ENCODE assay signal across 28 cellular contexts in the genomic region with DNA sequence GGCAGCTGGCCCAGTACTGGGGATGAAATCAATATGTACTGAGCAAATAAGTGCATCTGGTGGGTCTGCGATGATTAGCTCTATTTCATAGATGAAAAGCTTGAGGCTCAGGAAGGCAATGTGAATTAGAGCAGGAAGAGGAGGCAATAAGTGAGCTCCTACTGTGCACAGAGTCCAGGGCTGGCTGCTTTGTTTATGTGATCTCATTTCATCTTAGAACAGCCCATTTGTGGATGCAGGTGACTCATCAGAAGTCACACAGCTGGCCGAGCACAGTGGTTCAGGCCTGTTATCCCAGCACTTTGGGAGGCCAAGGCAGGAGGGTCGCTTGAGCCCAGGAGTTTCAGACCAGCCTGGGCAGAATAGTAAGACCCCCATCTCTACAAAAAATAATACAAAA. TPM values are rescaled to one million over a fixed set of nuclear protein-coding genes. Genes with fewer than 3 reads are reported as not detected.
DNase-seq lines count a peak whose midpoint lies in the region; ATAC-seq, FAIRE-seq and TF ChIP-seq lines count a peak whose summit lies in the region.
"Had no signal": no experiment of that assay in that cellular context is flagged by ENCODE, and none has a peak within 500 bp of the region (broad histone marks: within the 10 kb centered on the region; RNA-seq: fewer than 3 reads in every experiment).

No MANE protein-coding gene starts in this region.

- H3K36me3 Mint-ChIP-seq in naive B cell (no peaks in the 10 kb centered on the region), T-cell (no peaks in the 10 kb centered on the region)
- H3K36me3 Mint-ChIP-seq: activated naive CD4-positive, alpha-beta T cell treated with anti-CD3 and anti-CD28 coated beads, Interleukin-2, amount 50 U/mL, for 24 hours had no signal

- no peaks in the 10 kb centered on the region for H3K36me3 ChIP-seq in HCT116 (ENCODE audit: control insufficient read depth in 1 of 2, insufficient read depth in 2 of 2, low read length in 2 of 2)
- H3K36me3 ChIP-seq in K562 (ENCODE audit: control insufficient read depth, insufficient read depth, low read length) = no peaks in the 10 kb centered on the region
- H3K36me3 ChIP-seq in upper lobe of right lung = no peaks in the 10 kb centered on the region
- H3K36me3 ChIP-seq in ascending aorta = no peaks in the 10 kb centered on the region
- H3K36me3 ChIP-seq: stomach had no signal

- no peak for TF ChIP-seq EP300 in K562 (IDR thresholded peaks at IDR 0.05; ENCODE audit: low read length)

- H3K9me3 ChIP-seq in HCT116 (ENCODE audit: control insufficient read depth in 1 of 2, insufficient read depth in 1 of 2, low read depth in 1 of 2, low read length in 2 of 2) (no peaks in the 10 kb centered on the region), K562 (replicated peaks; ENCODE audit: control insufficient read depth, insufficient read depth, low read depth, low read length) (0 out of 2 replicates have a peak, but pooled peaks cover 2% of the 10 kb centered on the region), upper lobe of right lung (no peaks in the 10 kb centered on the region), ascending aorta (no peaks in the 10 kb centered on the region)
- H3K9me3 ChIP-seq: stomach had no signal

- H3K4me3 ChIP-seq in HCT116 (replicated peaks in 1 of 2; ENCODE audit: low read depth in 1 of 2, low read length in 2 of 2) (no peak overlapping the region), K562 (no peak overlapping the region), upper lobe of right lung (no peak overlapping the region), ascending aorta (no peak overlapping the region)
- H3K4me3 ChIP-seq: coronary artery, SK-N-MC, skin epidermis, stomach had no signal

- no peak overlapping the region for H3K27ac ChIP-seq in HCT116 (ENCODE audit: low read depth, low read length)
- H3K27ac ChIP-seq in K562 (ENCODE audit: extremely low read depth, low read depth, low read length) = no peak overlapping the region
- H3K27ac ChIP-seq in upper lobe of right lung = no peak overlapping the region
- H3K27ac ChIP-seq in ascending aorta = no peak overlapping the region
- H3K27ac ChIP-seq: SK-N-MC, skin epidermis, stomach had no signal

- peaks cover 0 to 13% of the 10 kb centered on the region in 2 experiments; a peak in 2 of 4 replicates for H3K4me1 ChIP-seq in HCT116 (ENCODE audit: control insufficient read depth in 1 of 2, insufficient read depth in 2 of 2, low read length in 2 of 2)
- no peaks in the 10 kb centered on the region; a peak in 1 of 5 replicates for H3K4me1 ChIP-seq in K562 (replicated peaks in 1 of 2; ENCODE audit: control insufficient read depth in 2 of 2, insufficient read depth in 2 of 2, low read length in 2 of 2)
- H3K4me1 ChIP-seq in upper lobe of right lung = no peaks in the 10 kb centered on the region
- no peaks in the 10 kb centered on the region for H3K4me1 ChIP-seq in ascending aorta
- H3K4me1 ChIP-seq: stomach had no signal

- H3K79me2 ChIP-seq in HCT116 (ENCODE audit: insufficient read depth, low read length) = no peaks in the 10 kb centered on the region
- H3K79me2 ChIP-seq in K562 (ENCODE audit: control insufficient read depth, insufficient read depth, low read length) = no peaks in the 10 kb centered on the region

- intact Hi-C loops in HCT116 (cut with micrococcal nuclease) (no loop called here), K562 (cut with micrococcal nuclease) (no loop called here), upper lobe of right lung (cut with DNase I) (no loop called here), ascending aorta (cut with DNase I) (no loop called here)

- TF ChIP-seq POLR2A in HCT116 (IDR thresholded peaks at IDR 0.05; ENCODE audit: borderline replicate concordance, extremely low read depth, insufficient read depth, insufficient read length) = no peak
- TF ChIP-seq POLR2A in K562 (conservative IDR thresholded peaks at IDR 0.05) = no peak

- H3K27ac Mint-ChIP-seq in naive B cell (peak overlapping the region in 4 of 6 donors; percentile 12 to 68 (median 30)), T-cell (no peak overlapping the region)
- H3K27ac Mint-ChIP-seq: activated naive CD4-positive, alpha-beta T cell treated with anti-CD3 and anti-CD28 coated beads, Interleukin-2, amount 50 U/mL, for 24 hours; activated T-cell treated with anti-CD3 and anti-CD28 coated beads, Interleukin-2, amount 50 U/mL, for 72 hours; CD4-positive, alpha-beta T cell; nephron had no signal

- H3K4me1 Mint-ChIP-seq in naive B cell (peaks cover 12 to 16% (median 13%) of the 10 kb centered on the region in 3 donors), T-cell (peaks cover 0 to 4% (median 3%) of the 10 kb centered on the region in 3 donors)
- H3K4me1 Mint-ChIP-seq: activated naive CD4-positive, alpha-beta T cell treated with anti-CD3 and anti-CD28 coated beads, Interleukin-2, amount 50 U/mL, for 24 hours; nephron had no signal

- WGBS in K562 (ENCODE audit: insufficient coverage, low coverage, missing lambda C conversion rate) = 0% methylated on average over 3 of the region's 3 CpGs

- POLR2A ChIA-PET in HCT116 (lab: Charles Lee) = interaction anchor here (1.5 kb wide), 2 partner anchors 9 to 11 kb away, joined by 4 read pairs; no protein-coding TSS in a partner anchor
- POLR2A ChIA-PET in K562 (lab: Yijun Ruan, JAX) = interaction anchor here (0.6 kb wide), 1 partner anchor 131 kb away, joined by 3 read pairs; no protein-coding TSS in a partner anchor
- POLR2A ChIA-PET in T-cell (lab: Charles Lee) = no interaction called here

- H2AFZ ChIP-seq in HCT116 (ENCODE audit: low read depth, low read length, poor library complexity, severe bottlenecking) (no peak overlapping the region), K562 (ENCODE audit: low read depth, low read length) (no peak overlapping the region)

- ATAC-seq in HCT116 (peak; percentile 58), K562 (no peak), naive B cell (ENCODE audit: low read depth in 2 of 2) (no peak), T-cell (replicated peaks in 1 of 4) (no peak), upper lobe of right lung (no peak)
- ATAC-seq: activated T-cell treated with anti-CD3 and anti-CD28 coated beads, Interleukin-2, amount 50 U/mL, for 72 hours had no signal

- H3K9ac ChIP-seq in HCT116 (ENCODE audit: low read length) (no peak overlapping the region), K562 (ENCODE audit: insufficient read depth in 1 of 2, low read depth in 2 of 2, low read length in 2 of 2) (no peak overlapping the region)

- BruUV-seq in HCT116 (replicated peaks; lab: Mats Ljungman, UMichigan) (no TSS peak), K562 (replicated peaks; lab: Mats Ljungman, UMichigan) (no TSS peak)

- H3K4me3 Mint-ChIP-seq in naive B cell (no peak overlapping the region), T-cell (no peak overlapping the region)
- H3K4me3 Mint-ChIP-seq: activated naive CD4-positive, alpha-beta T cell treated with anti-CD3 and anti-CD28 coated beads, Interleukin-2, amount 50 U/mL, for 24 hours; activated T-cell treated with anti-CD3 and anti-CD28 coated beads, Interleukin-2, amount 50 U/mL, for 72 hours; CD4-positive, alpha-beta T cell; nephron had no signal

- RAD21 ChIA-PET in HCT116 (lab: Charles Lee; ENCODE audit: low non-redundant PET in 1 of 2, low total read pairs in 2 of 2, uncharacterized antibody in 2 of 2, unreplicated experiment in 2 of 2) = no interaction called here

- peak; percentile 47 for DNase-seq in NCI-H748 (lab: John Stamatoyannopoulos, UW; ENCODE audit: unreplicated experiment)
- DNase-seq in NCI-H748 treated with DMSO at 0.1 percent for 48 hours (lab: John Stamatoyannopoulos, UW) = no peak
- DNase-seq in HCT116 (ENCODE audit: low read depth, low spot score) = no peak
- DNase-seq in K562 (ENCODE audit: extremely low read depth in 1 of 4, low spot score in 3 of 4) = no peak
- DNase-seq in naive B cell = no peak
- DNase-seq in T-cell = no peak
- DNase-seq in upper lobe of right lung = no peak
- DNase-seq in ascending aorta (ENCODE audit: low spot score in 2 of 2) = no peak
- DNase-seq: activated T-cell treated with anti-CD3 and anti-CD28 coated beads, Interleukin-2, amount 50 U/mL, for 72 hours; CD4-positive, alpha-beta T cell; DND-41; foreskin melanocyte; NCI-H524; OCI-M1; posterior cingulate gyrus; stimulated activated CD4-positive, alpha-beta T cell treated with anti-CD3 and anti-CD28 coated beads, Interleukin-2, amount 100 ng/mL, for 48 hours; stomach; T1000 had no signal

- in situ Hi-C loops in K562 (cut with MboI) = no loop called here

- TF ChIP-seq RAD21 in HCT116 (IDR thresholded peaks at IDR 0.05; ENCODE audit: low read depth) (no peak), K562 (CRISPR knock-in tag; conservative IDR thresholded peaks at IDR 0.05 in 1 of 2, IDR thresholded peaks at IDR 0.05 in 1 of 2) (no peak)

- H4K20me1 ChIP-seq in HCT116 (ENCODE audit: insufficient read depth) = no peaks in the 10 kb centered on the region
- no peaks in the 10 kb centered on the region for H4K20me1 ChIP-seq in K562 (replicated peaks; ENCODE audit: control insufficient read depth, insufficient read depth, low read length)

- no peaks in the 10 kb centered on the region for H3K9me2 ChIP-seq in HCT116 (ENCODE audit: insufficient read depth)

- FAIRE-seq in K562 (lab: Jason Lieb, UNC) = no peak
- FAIRE-seq: A204.1, endometrium had no signal

- peaks cover 0 to 3% (median 0%) of the 10 kb centered on the region in 7 donors for H3K9me3 Mint-ChIP-seq in naive B cell
- no peaks in the 10 kb centered on the region for H3K9me3 Mint-ChIP-seq in T-cell
- H3K9me3 Mint-ChIP-seq: activated naive CD4-positive, alpha-beta T cell treated with anti-CD3 and anti-CD28 coated beads, Interleukin-2, amount 50 U/mL, for 24 hours; activated T-cell treated with anti-CD3 and anti-CD28 coated beads, Interleukin-2, amount 50 U/mL, for 72 hours; CD4-positive, alpha-beta T cell had no signal

- TF ChIP-seq CTCF in HCT116 (IDR thresholded peaks at IDR 0.05 in 2 of 3, conservative IDR thresholded peaks at IDR 0.05 in 1 of 3; ENCODE audit: borderline replicate concordance in 1 of 3, insufficient read depth in 1 of 3, low read depth in 2 of 3, low read length in 2 of 3) = no peak
- TF ChIP-seq CTCF in K562 (IDR thresholded peaks at IDR 0.05 in 2 of 3, conservative IDR thresholded peaks at IDR 0.05 in 1 of 3; ENCODE audit: insufficient read depth in 2 of 3, low read depth in 1 of 3, low read length in 3 of 3) = no peak
- TF ChIP-seq CTCF in upper lobe of right lung (IDR thresholded peaks at IDR 0.05) = no peak
- no peak for TF ChIP-seq CTCF in ascending aorta (IDR thresholded peaks at IDR 0.05)

- H3K27me3 Mint-ChIP-seq in naive B cell (peaks cover 22 to 42% (median 26%) of the 10 kb centered on the region in 3 donors), T-cell (peaks cover 17 to 45% of the 10 kb centered on the region in 2 donors)

- CTCF ChIA-PET in HCT116 (lab: Charles Lee) (interaction anchor here (0.8 to 1.6 kb wide), 2 partner anchors 10 to 14 kb away, joined by 3 to 10 read pairs; no protein-coding TSS in a partner anchor), K562 (lab: Yijun Ruan, JAX; ENCODE audit: low intra/inter-chr PET ratio) (no interaction called here), T-cell (lab: Charles Lee) (no interaction called here)

- no peaks in the 10 kb centered on the region for H3K9me1 ChIP-seq in K562 (ENCODE audit: control insufficient read depth, insufficient read depth, low read length)

- H3K4me2 ChIP-seq in HCT116 (ENCODE audit: low read length) (no peak overlapping the region; the same call in 1 of the 2 replicates), K562 (ENCODE audit: insufficient read depth, low read length) (no peak overlapping the region)

- H3K27me3 ChIP-seq in HCT116 (ENCODE audit: insufficient read depth, low read length) = no peaks in the 10 kb centered on the region
- peaks cover 0 to 14% of the 10 kb centered on the region in 2 experiments; a peak in 3 of 5 replicates for H3K27me3 ChIP-seq in K562 (ENCODE audit: control insufficient read depth in 2 of 2, insufficient read depth in 2 of 2, low read length in 2 of 2)
- H3K27me3 ChIP-seq in upper lobe of right lung = peaks cover 10% of the 10 kb centered on the region
- H3K27me3 ChIP-seq in ascending aorta = no peaks in the 10 kb centered on the region

RNA-seq across cellular contexts. Expression of gene TMEM114, which starts 7.1 kb away (rescaled TPM):
- total RNA-seq in HCT116 (2021; ENCODE audit: unreplicated experiment) (not detected), K562 (2014; rRNA removed) (not detected in 2 replicates), K562 (2014; rRNA removed; fragmentation: Illumina TruSeq; extraction: Trizol) (not detected in 2 replicates), K562 (2015; rRNA removed; fragmentation: Illumina TruSeq; extraction: Trizol) (not detected in 2 replicates), K562 (2021) (not detected in 2 replicates), T-cell (not detected), upper lobe of right lung (not detected), ascending aorta (not detected)
- polyA plus RNA-seq in HCT116 (2012) = not detected in 2 replicates
- not detected in 2 replicates for total RNA-seq in K562 (2011; cell fraction: chromatin; rRNA removed; ENCODE audit: low replicate concordance)
- total RNA-seq in K562 (2011; cell fraction: nucleolus; rRNA removed) = not detected in 2 replicates
- not detected in 2 replicates for total RNA-seq in K562 (2011; cell fraction: nucleoplasm; rRNA removed)
- polyA plus RNA-seq in K562 (2011; rRNA removed) (not detected in 2 replicates), K562 (2014; fragmentation: Illumina TruSeq; extraction: Trizol) (not detected in 2 replicates), K562 (2014; fragmentation: Nextera tagmentation; extraction: Ambion mirVana) (not detected), K562 (2014; rRNA removed) (not detected in 2 replicates), naive B cell (ENCODE audit: low read depth in 6 of 6) (not detected)
- not detected in 2 replicates for polyA plus RNA-seq in K562 (2011; cell fraction: cytosol; rRNA removed)
- polyA plus RNA-seq in K562 (2011; cell fraction: nucleus; rRNA removed) = not detected in 2 replicates
- not detected in 2 replicates for polyA plus RNA-seq in K562 (2012)
- not detected in 2 replicates for polyA minus RNA-seq in K562 (2011; rRNA and poly(A)+ RNA removed)
- polyA minus RNA-seq in K562 (2011; cell fraction: cytosol; rRNA and poly(A)+ RNA removed) = not detected in 2 replicates
- polyA minus RNA-seq in K562 (2011; cell fraction: nucleus; rRNA and poly(A)+ RNA removed) = not detected in 2 replicates
- total RNA-seq: activated T-cell treated with anti-CD3 and anti-CD28 coated beads, Interleukin-2, amount 50 U/mL, for 72 hours; CD4-positive, alpha-beta T cell; kidney epithelial cell; LHCN-M2; stomach; ureter had no signal
- polyA plus RNA-seq: stomach had no signal

RNA-seq across cellular contexts. Expression of gene METTL22, which starts 38.3 kb away (rescaled TPM):
- 33.3 TPM for total RNA-seq in HCT116 (2021; ENCODE audit: unreplicated experiment)
- 24.9 and 27.6 TPM in 2 replicates for polyA plus RNA-seq in HCT116 (2012)
- 203 and 313 TPM in 2 replicates for total RNA-seq in K562 (2011; cell fraction: chromatin; rRNA removed; ENCODE audit: low replicate concordance)
- 169 and 173 TPM in 2 replicates for total RNA-seq in K562 (2011; cell fraction: nucleolus; rRNA removed)
- total RNA-seq in K562 (2011; cell fraction: nucleoplasm; rRNA removed) = 165 and 179 TPM in 2 replicates
- 12.6 and 20.0 TPM in 2 replicates for total RNA-seq in K562 (2014; rRNA removed)
- 11.5 and 14.7 TPM in 2 replicates for total RNA-seq in K562 (2014; rRNA removed; fragmentation: Illumina TruSeq; extraction: Trizol)
- total RNA-seq in K562 (2015; rRNA removed; fragmentation: Illumina TruSeq; extraction: Trizol) = 16.5 and 18.5 TPM in 2 replicates
- total RNA-seq in K562 (2021) = 20.6 and 26.3 TPM in 2 replicates
- 33.2 and 45.8 TPM in 2 replicates for polyA plus RNA-seq in K562 (2011; rRNA removed)
- 36.0 and 51.2 TPM in 2 replicates for polyA plus RNA-seq in K562 (2011; cell fraction: cytosol; rRNA removed)
- 219 and 305 TPM in 2 replicates for polyA plus RNA-seq in K562 (2011; cell fraction: nucleus; rRNA removed)
- 14.2 and 22.5 TPM in 2 replicates for polyA plus RNA-seq in K562 (2012)
- polyA plus RNA-seq in K562 (2014; fragmentation: Illumina TruSeq; extraction: Trizol) = 21.2 and 22.6 TPM in 2 replicates
- polyA plus RNA-seq in K562 (2014; fragmentation: Nextera tagmentation; extraction: Ambion mirVana) = 10 to 100 TPM in 1 of 2 experiments, 1 to 10 TPM in 1; 6.9 to 12.1 TPM
- 26.0 and 28.8 TPM in 2 replicates for polyA plus RNA-seq in K562 (2014; rRNA removed)
- polyA minus RNA-seq in K562 (2011; rRNA and poly(A)+ RNA removed) = 49.2 and 53.8 TPM in 2 replicates
- 26.8 and 31.0 TPM in 2 replicates for polyA minus RNA-seq in K562 (2011; cell fraction: cytosol; rRNA and poly(A)+ RNA removed)
- 59.0 and 95.2 TPM in 2 replicates for polyA minus RNA-seq in K562 (2011; cell fraction: nucleus; rRNA and poly(A)+ RNA removed)
- polyA plus RNA-seq in naive B cell (ENCODE audit: low read depth in 6 of 6) = 10 to 100 TPM in 4 of 6 donors, 1 to 10 TPM in 2; 8.3 to 20.7 (median 13.7) TPM
- total RNA-seq in T-cell = 10 to 100 TPM; 27.6 to 53.4 (median 34.4) TPM
- 38.6 TPM for total RNA-seq in upper lobe of right lung
- total RNA-seq in ascending aorta = 31.7 TPM

Comparison
In these comparisons a context has a peak if more than half of its experiments do, and no peak if none do; other contexts are left out.
1. H3K27ac Mint-ChIP-seq: peak in naive B cell (4 of 6); none in T-cell (0 of 2).
2. POLR2A ChIA-PET loops: an anchor here in HCT116 (1.5 kb wide) and K562 (0.6 kb wide); none called in T-cell.